13 cellular contexts compared by ENCODE assay signal in the genomic region with DNA sequence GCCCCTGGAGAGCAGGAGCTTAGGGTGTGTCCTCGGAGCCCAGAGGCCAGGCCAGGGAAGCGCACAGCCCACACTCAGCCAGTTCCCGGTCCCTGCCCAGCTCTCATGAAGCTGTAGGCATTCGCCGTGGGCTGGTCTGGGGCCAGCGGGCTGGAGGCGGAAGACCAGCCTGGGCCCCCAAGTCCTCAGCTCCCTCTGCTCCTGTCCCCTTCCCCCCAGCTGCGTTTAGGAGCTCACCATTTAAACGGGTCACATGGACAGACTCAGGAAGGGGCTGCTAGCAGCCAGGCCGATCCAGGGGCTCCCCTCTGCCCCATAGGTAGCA. TPM values are rescaled to one million over a fixed set of nuclear protein-coding genes. Genes with fewer than 3 reads are reported as not detected.
DNase-seq lines count a peak whose midpoint lies in the region; ATAC-seq, FAIRE-seq and TF ChIP-seq lines count a peak whose summit lies in the region.
"Had no signal": no experiment of that assay in that cellular context is flagged by ENCODE, and none has a peak within 500 bp of the region (broad histone marks: within the 10 kb centered on the region; RNA-seq: fewer than 3 reads in every experiment).

No MANE protein-coding gene starts in this region.

- TF ChIP-seq POLR2A in tibial nerve (IDR thresholded peaks at IDR 0.05) (no peak), H54 (IDR thresholded peaks at IDR 0.05; ENCODE audit: low read depth, low read length) (no peak), GM12891 (IDR thresholded peaks at IDR 0.05; ENCODE audit: low read depth, low read length) (no peak)

- in situ Hi-C loops in mammary epithelial cell (cut with MboI; ENCODE audit: low sequenced_read_pairs in 2 of 2): loop anchor here in 1 of 2 donors (25.0 kb wide), 1 partner anchor 291 kb away; no protein-coding TSS in a partner anchor

- no peaks in the 10 kb centered on the region for H4K20me1 ChIP-seq in mammary epithelial cell (ENCODE audit: insufficient read depth, low read length)

- H3K4me1 ChIP-seq in mammary epithelial cell (ENCODE audit: insufficient read depth, low read length): peaks cover 51% of the 10 kb centered on the region
- peaks cover 0 to 26% of the 10 kb centered on the region in 2 donors for H3K4me1 ChIP-seq in lung (ENCODE audit: control insufficient read depth in 2 of 2, insufficient read depth in 2 of 2, low read length in 2 of 2)
- H3K4me1 ChIP-seq in tibial nerve: peaks cover 0 to 72% (median 39%) of the 10 kb centered on the region in 4 donors

- CTCF ChIA-PET in mammary epithelial cell (lab: Charles Lee; ENCODE audit: low non-redundant PET): interaction anchor here (1.6 kb wide), 1 partner anchor 17 kb away, joined by 6 read pairs; a partner anchor contains a TSS

- DNase-seq in DMS 273 (lab: John Stamatoyannopoulos, UW; ENCODE audit: unreplicated experiment) (peak; percentile 58), DMS 273 treated with DMSO at 0.1 percent for 48 hours (lab: John Stamatoyannopoulos, UW) (no peak), mammary epithelial cell (no peak), lung (ENCODE audit: low spot score) (no peak), tibial nerve (ENCODE audit: low spot score in 2 of 2) (no peak), H54 (ENCODE audit: insufficient read length, low spot score) (no peak), GM12891 (ENCODE audit: insufficient read length, low spot score) (no peak)
- no peak for DNase-seq in activated CD4-positive, alpha-beta T cell treated with anti-CD3 and anti-CD28 coated beads, Interleukin-2, amount 50 U/mL, for 4 hours
- DNase-seq: CD4-positive, alpha-beta T cell; NCI-H1048; SIG-M5 had no signal

- peak overlapping the region; percentile 54 to 61 (median 58) for H3K4me3 ChIP-seq in mammary epithelial cell (replicated peaks in 1 of 3; ENCODE audit: insufficient read depth in 1 of 3, low read depth in 2 of 3, low read length in 3 of 3)
- H3K4me3 ChIP-seq in lung: no peak overlapping the region
- peak overlapping the region in 3 of 4 donors; percentile 7 to 29 (median 28) for H3K4me3 ChIP-seq in tibial nerve

- no peak for TF ChIP-seq EP300 in tibial nerve (IDR thresholded peaks at IDR 0.05)

- H3K4me2 ChIP-seq in mammary epithelial cell (ENCODE audit: insufficient read depth, low read depth, low read length): peak overlapping the region; percentile 95

- no peaks in the 10 kb centered on the region for H3K36me3 ChIP-seq in mammary epithelial cell (ENCODE audit: insufficient read depth, low read length)
- peaks cover 0 to 7% of the 10 kb centered on the region in 2 donors for H3K36me3 ChIP-seq in lung (ENCODE audit: control insufficient read depth in 2 of 2, insufficient read depth in 2 of 2, low read length in 2 of 2)
- H3K36me3 ChIP-seq in tibial nerve: peaks cover 0 to 32% (median 0%) of the 10 kb centered on the region in 3 donors

- peak overlapping the region; percentile 34 for H3K27ac ChIP-seq in mammary epithelial cell (ENCODE audit: insufficient read depth, low read depth, low read length)
- H3K27ac ChIP-seq in lung (ENCODE audit: low read depth in 1 of 2, low read length in 1 of 2): peak overlapping the region; percentile 36 to 61
- peak overlapping the region; percentile 75 to 93 (median 86) for H3K27ac ChIP-seq in tibial nerve

- intact Hi-C loops in mammary epithelial cell (cut with micrococcal nuclease): no loop called here

- no peak for ATAC-seq in lung (ENCODE audit: insufficient read depth, low FRiP score)

- dilution Hi-C loops in mammary epithelial cell (cut with HindIII; ENCODE audit: low sequenced_read_pairs): no loop called here

- 3% methylated on average over 6 of the region's 10 CpGs for WGBS in mammary epithelial cell (ENCODE audit: low coverage, missing lambda C conversion rate)
- 47 to 82% methylated on average over 10 of the region's 10 CpGs for WGBS in lung, 2 donors
- WGBS in tibial nerve, 2 donors: 10 to 38% methylated on average over 5 to 6 of the region's 10 CpGs

- H3K79me2 ChIP-seq in mammary epithelial cell (ENCODE audit: insufficient read depth, low read length): peaks cover 33% of the 10 kb centered on the region

- H3K27me3 ChIP-seq in mammary epithelial cell (ENCODE audit: insufficient read depth, low read length) (no peaks in the 10 kb centered on the region), lung (ENCODE audit: control insufficient read depth, insufficient read depth) (no peaks in the 10 kb centered on the region), tibial nerve (no peaks in the 10 kb centered on the region)

- H3K9me3 ChIP-seq in mammary epithelial cell (replicated peaks; ENCODE audit: insufficient read depth, low read length) (no peaks in the 10 kb centered on the region), lung (ENCODE audit: control insufficient read depth in 2 of 2, insufficient read depth in 1 of 2, low read length in 1 of 2) (no peaks in the 10 kb centered on the region), tibial nerve (no peaks in the 10 kb centered on the region)

- H2AFZ ChIP-seq in mammary epithelial cell (ENCODE audit: low read depth, low read length): peak overlapping the region; percentile 84

- peak overlapping the region; percentile 56 for H3K9ac ChIP-seq in mammary epithelial cell (ENCODE audit: insufficient read depth, low read length)

- no peak for FAIRE-seq in H54 (lab: Jason Lieb, UNC)
- no peak for FAIRE-seq in GM12891 (lab: Jason Lieb, UNC)
- FAIRE-seq: astrocyte had no signal

- no TSS peak for BruUV-seq in mammary epithelial cell (replicated peaks; lab: Mats Ljungman, UMichigan)

- TF ChIP-seq CTCF in mammary epithelial cell (conservative IDR thresholded peaks at IDR 0.05 in 1 of 2, IDR thresholded peaks at IDR 0.05 in 1 of 2; ENCODE audit: extremely low read depth in 1 of 2, insufficient read depth in 1 of 2, low read depth in 1 of 2, low read length in 2 of 2) (no peak), lung (IDR thresholded peaks at IDR 0.05; ENCODE audit: control extremely low read depth, extremely low read depth) (no peak), tibial nerve (IDR thresholded peaks at IDR 0.05) (no peak)

TF ChIP-seq in GM12891, 5 proteins besides CTCF, POLR2A, EP300 and RAD21:
- no peak for TF ChIP-seq POU2F2 (IDR thresholded peaks at IDR 0.05; ENCODE audit: low read depth, low read length)
- TF ChIP-seq TAF1 (IDR thresholded peaks at IDR 0.05; ENCODE audit: low read depth, low read length): no peak
- no peak for TF ChIP-seq SPI1 (IDR thresholded peaks at IDR 0.05; ENCODE audit: low read depth, low read length)
- TF ChIP-seq PAX5 (IDR thresholded peaks at IDR 0.05; ENCODE audit: insufficient read depth, low read length, severe bottlenecking): no peak
- no peak for TF ChIP-seq POLR2AphosphoS5 (IDR thresholded peaks at IDR 0.05; ENCODE audit: low read depth, low read length)

RNA-seq across cellular contexts. Expression of a gene that starts 17.4 kb away (rescaled TPM):
- 10 to 100 TPM; 11.7 to 33.9 TPM for total RNA-seq in mammary epithelial cell
- polyA plus RNA-seq in mammary epithelial cell: 13.8 TPM
- not detected for polyA minus RNA-seq in mammary epithelial cell
- 10 to 100 TPM in 1 of 2 donors, 1 to 10 TPM in 1; 7.7 to 34.3 TPM for total RNA-seq in lung
- polyA plus RNA-seq in lung: 10 to 100 TPM; 13.1 to 20.6 TPM
- 10 to 100 TPM; 49.4 to 79.5 (median 70.8) TPM for total RNA-seq in tibial nerve
- 12.1 TPM for polyA plus RNA-seq in GM12891 (2012; ENCODE audit: low read depth, missing spikeins)

RNA-seq across cellular contexts. Expression of a gene that starts 18.8 kb away (rescaled TPM):
- 10 to 100 TPM; 34.3 to 34.4 TPM for total RNA-seq in mammary epithelial cell
- 9.1 TPM for polyA plus RNA-seq in mammary epithelial cell
- 2.2 TPM for polyA minus RNA-seq in mammary epithelial cell
- 10 to 100 TPM; 28.5 to 41.6 TPM for total RNA-seq in lung
- polyA plus RNA-seq in lung: 10 to 100 TPM; 12.6 to 16.8 TPM
- total RNA-seq in tibial nerve: 10 to 100 TPM; 28.8 to 95.1 (median 38.1) TPM
- 0.04 TPM for polyA plus RNA-seq in GM12891 (2012; ENCODE audit: low read depth, missing spikeins)

RNA-seq across cellular contexts. Expression of a gene that starts 27.4 kb away (rescaled TPM):
- total RNA-seq in mammary epithelial cell (1 to 10 TPM in 1 of 2 donors, under 1 TPM in 1; 0.47 to 1.0 TPM), lung (10 to 100 TPM in 1 of 2 donors, 1 to 10 TPM in 1; 3.8 to 15.2 TPM), tibial nerve (10 to 100 TPM in 1 of 4 donors, 1 to 10 TPM in 3; 3.1 to 19.8 (median 3.1) TPM)
- polyA plus RNA-seq in mammary epithelial cell (0.14 TPM), lung (10 to 100 TPM in 1 of 2 donors, 1 to 10 TPM in 1; 7.9 to 16.0 TPM)
- not detected for polyA minus RNA-seq in mammary epithelial cell
- 0.33 TPM for polyA plus RNA-seq in GM12891 (2012; ENCODE audit: low read depth, missing spikeins)

RNA-seq across cellular contexts. Expression of a gene that starts 42.2 kb away (rescaled TPM):
- total RNA-seq in mammary epithelial cell (under 1 TPM in 1 of 2 donors, not detected in 1; 0.05 TPM), lung (10 to 100 TPM; 11.4 to 16.8 TPM), tibial nerve (under 1 TPM in 1 of 4 donors, not detected in 3; 0.20 TPM)
- polyA plus RNA-seq in mammary epithelial cell (not detected), lung (1 to 10 TPM; 2.0 to 2.1 TPM)
- polyA minus RNA-seq in mammary epithelial cell: not detected
- polyA plus RNA-seq in GM12891 (2012; ENCODE audit: low read depth, missing spikeins): 0.03 TPM
- total RNA-seq: CD4-positive, alpha-beta T cell; omental fat pad had no signal

RNA-seq across cellular contexts. Expression of a gene that starts 53.9 kb away (rescaled TPM):
- total RNA-seq in mammary epithelial cell (1 to 10 TPM; 7.0 to 9.2 TPM), lung (10 to 100 TPM; 12.3 to 12.4 TPM), tibial nerve (10 to 100 TPM in 1 of 4 donors, 1 to 10 TPM in 3; 7.0 to 21.0 (median 9.5) TPM)
- polyA plus RNA-seq in mammary epithelial cell (2.9 TPM), lung (1 to 10 TPM; 6.8 to 7.3 TPM)
- polyA minus RNA-seq in mammary epithelial cell: 0.52 TPM
- polyA plus RNA-seq in GM12891 (2012; ENCODE audit: low read depth, missing spikeins): 9.8 TPM

Comparison
In these comparisons a context has a peak if more than half of its experiments do, and no peak if none do; other contexts are left out.
1. H3K27ac ChIP-seq: peak in every context shown above with its lines; median percentile 86 in tibial nerve; 48 in lung; 34 in mammary epithelial cell.